ENCODE assay signal across 8 cellular contexts in the genomic region with DNA sequence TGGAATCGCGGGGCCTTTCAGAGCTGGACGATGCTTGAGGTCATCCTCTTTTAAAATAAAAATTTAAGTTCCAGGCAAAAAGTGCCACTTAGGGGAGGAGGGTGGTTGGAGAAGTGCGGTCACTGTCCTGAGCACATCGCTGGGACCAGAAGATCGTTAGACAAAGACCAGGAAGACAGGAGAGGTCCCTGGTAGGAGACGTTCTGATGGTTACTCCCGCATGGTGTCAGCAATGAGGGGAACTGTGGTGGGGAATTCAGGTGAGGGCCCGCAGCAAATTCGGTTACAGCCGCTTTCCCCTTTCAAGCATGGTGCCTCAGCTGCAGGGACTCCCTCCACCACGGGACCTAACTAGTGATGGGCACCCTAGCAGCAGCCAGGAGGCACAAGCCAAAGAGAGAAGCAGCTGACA. TPM values are rescaled to one million over a fixed set of nuclear protein-coding genes. Genes with fewer than 3 reads are reported as not detected.
DNase-seq lines count a peak whose midpoint lies in the region; ATAC-seq and TF ChIP-seq lines count a peak whose summit lies in the region.

No MANE protein-coding gene starts in this region.

- H3K4me1 Mint-ChIP-seq in CD14-positive monocyte = peaks cover 30% of the 10 kb centered on the region
- H3K4me1 Mint-ChIP-seq in stimulated activated naive CD8-positive, alpha-beta T cell treated with anti-CD3 and anti-CD28 coated beads, Interleukin-15, amount 100 ng/mL, for 72 hours = peaks cover 35% of the 10 kb centered on the region

- CTCF ChIA-PET in RWPE1 (lab: Yijun Ruan, JAX) = interaction anchor here (0.6 to 3.2 kb wide), 9 partner anchors 23 to 603 kb away, joined by 3 to 18 read pairs (median 3); a partner anchor contains a TSS

- H3K4me3 ChIP-seq in cardiac fibroblast (replicated peaks in 1 of 2; ENCODE audit: low read depth in 2 of 2, low read length in 2 of 2) = peak overlapping the region; percentile 80 to 88

- peak overlapping the region; percentile 97 for H3K27ac ChIP-seq in RWPE1

- H3K27ac Mint-ChIP-seq in CD14-positive monocyte = peak overlapping the region; percentile 98 to 100 (median 100)
- peak overlapping the region; percentile 98 to 99 for H3K27ac Mint-ChIP-seq in stimulated activated naive CD8-positive, alpha-beta T cell treated with anti-CD3 and anti-CD28 coated beads, Interleukin-15, amount 100 ng/mL, for 72 hours

- H3K27me3 Mint-ChIP-seq in CD14-positive monocyte (ENCODE audit: low read depth in 3 of 3) = peaks cover 0 to 2% (median 0%) of the 10 kb centered on the region in 3 donors
- no peaks in the 10 kb centered on the region for H3K27me3 Mint-ChIP-seq in stimulated activated naive CD8-positive, alpha-beta T cell treated with anti-CD3 and anti-CD28 coated beads, Interleukin-15, amount 100 ng/mL, for 72 hours

- peak overlapping the region; percentile 85 to 98 for H3K4me3 Mint-ChIP-seq in CD14-positive monocyte
- H3K4me3 Mint-ChIP-seq in stimulated activated naive CD8-positive, alpha-beta T cell treated with anti-CD3 and anti-CD28 coated beads, Interleukin-15, amount 100 ng/mL, for 72 hours = peak overlapping the region; percentile 88 to 96

- ATAC-seq in GM21737 (IDR thresholded peaks at IDR 0.05; ENCODE audit: unreplicated experiment) (peak; percentile 12), left lobe of liver (peak; percentile 29)
- ATAC-seq in stimulated activated naive CD8-positive, alpha-beta T cell treated with anti-CD3 and anti-CD28 coated beads, Interleukin-15, amount 100 ng/mL, for 72 hours = peak; percentile 32

- intact Hi-C loops in CD14-positive monocyte (cut with micrococcal nuclease) = loop anchor here (2.0 kb wide), 2 partner anchors 21 to 87 kb away; a partner anchor contains a TSS

- POLR2A ChIA-PET in RWPE1 (lab: Yijun Ruan, JAX; ENCODE audit: low non-redundant PET) = interaction anchor here (0.7 to 1.3 kb wide), 2 partner anchors 83 to 87 kb away, joined by 5 to 7 read pairs; a partner anchor contains a TSS

- DNase-seq in CD14-positive monocyte (ENCODE audit: low spot score) (peak; percentile 56), RWPE1 (ENCODE audit: low spot score) (peak; percentile 48), cardiac fibroblast (ENCODE audit: low read depth in 2 of 2) (peak in 1 of 2 donors; percentile 11), left lobe of liver (ENCODE audit: low spot score) (no peak), midbrain (lab: John Stamatoyannopoulos, UW) (no peak)
- DNase-seq in stimulated activated naive CD8-positive, alpha-beta T cell treated with anti-CD3 and anti-CD28 coated beads, Interleukin-15, amount 100 ng/mL, for 72 hours = peak; percentile 40 to 51
- no peak for DNase-seq in central memory CD4-positive, alpha-beta T cell

- TF ChIP-seq CTCF in CD14-positive monocyte (IDR thresholded peaks at IDR 0.05) (peak; percentile 57), RWPE1 (conservative IDR thresholded peaks at IDR 0.05; ENCODE audit: low read depth) (peak; percentile 57), cardiac fibroblast (IDR thresholded peaks at IDR 0.05; ENCODE audit: low read depth, low read length) (no peak)

- no peaks in the 10 kb centered on the region for H3K9me3 Mint-ChIP-seq in CD14-positive monocyte
- no peaks in the 10 kb centered on the region for H3K9me3 Mint-ChIP-seq in stimulated activated naive CD8-positive, alpha-beta T cell treated with anti-CD3 and anti-CD28 coated beads, Interleukin-15, amount 100 ng/mL, for 72 hours

- peaks cover 32 to 36% of the 10 kb centered on the region in 2 donors for H3K36me3 Mint-ChIP-seq in CD14-positive monocyte

RNA-seq across cellular contexts. Expression of a gene that starts 1.0 kb away (rescaled TPM):
- polyA plus RNA-seq in CD14-positive monocyte = 10 to 100 TPM; 67.9 to 70.7 TPM
- total RNA-seq in left lobe of liver = 8.5 TPM

RNA-seq across cellular contexts. Expression of a gene that starts 21.8 kb away (rescaled TPM):
- 100 to 1,000 TPM; 845 to 946 TPM for polyA plus RNA-seq in CD14-positive monocyte
- 205 TPM for total RNA-seq in left lobe of liver

RNA-seq across cellular contexts. Expression of a gene that starts 40.3 kb away (rescaled TPM):
- polyA plus RNA-seq in CD14-positive monocyte = 1 to 10 TPM; 7.1 to 8.5 TPM
- 38.1 TPM for total RNA-seq in left lobe of liver

Comparison
In these comparisons a context has a peak if more than half of its experiments do, and no peak if none do; other contexts are left out.
1. DNase-seq: peak in CD14-positive monocyte (single experiment), RWPE1 (single experiment) and stimulated activated naive CD8-positive, alpha-beta T cell treated with anti-CD3 and anti-CD28 coated beads, Interleukin-15, amount 100 ng/mL, for 72 hours (2 of 2); none in left lobe of liver (single experiment), central memory CD4-positive, alpha-beta T cell (single experiment) and midbrain (single experiment).
2. Peak in every context shown above with its lines, with median percentiles within 50 percentile points of each other: ATAC-seq.